Comparison of ENCODE assay signal across 1 cellular context in the genomic region with DNA sequence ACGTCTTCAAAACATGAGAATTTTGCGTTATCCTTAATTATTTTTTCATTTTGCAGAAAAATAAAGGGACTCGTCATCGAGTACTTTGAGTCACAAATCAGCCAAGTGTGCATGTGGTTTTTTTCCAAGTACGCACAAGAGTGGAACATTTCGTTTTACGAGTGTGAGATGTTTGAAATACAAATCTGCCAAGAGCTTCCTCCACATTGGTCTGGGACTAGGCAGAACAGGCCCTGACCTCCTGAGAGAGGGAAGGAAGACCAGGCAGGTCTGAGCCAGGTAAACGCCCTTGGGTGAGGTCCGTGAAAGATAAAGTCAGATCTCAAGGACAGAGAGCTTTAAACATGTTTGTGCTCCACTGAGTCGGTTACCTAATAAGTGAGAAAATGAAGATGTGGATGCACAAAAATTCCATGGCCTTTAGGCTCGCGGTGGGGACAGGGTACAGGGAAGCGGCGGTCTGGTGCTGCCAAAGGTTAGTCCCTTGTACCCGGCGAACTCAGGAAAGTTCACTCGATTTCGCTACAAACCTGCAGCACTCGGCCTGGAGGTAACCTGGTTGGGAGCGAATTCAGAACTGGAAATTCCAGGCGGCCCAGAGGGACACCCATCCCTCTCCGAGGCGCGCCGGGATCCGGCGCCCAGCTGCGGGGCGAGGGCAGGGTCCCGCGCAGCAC.
TF ChIP-seq lines count a peak whose summit lies in the region.

No MANE protein-coding gene starts in this region.

TF ChIP-seq in HepG2, 621 proteins besides CTCF, POLR2A, EP300 and RAD21 (continued from another document and continues in another):
- TF ChIP-seq DMTF1 (CRISPR knock-in tag; IDR thresholded peaks at IDR 0.05) (no peak), ZNF784 (CRISPR knock-in tag; IDR thresholded peaks at IDR 0.05; ENCODE audit: borderline replicate concordance) (no peak), ZNF451 (CRISPR knock-in tag; IDR thresholded peaks at IDR 0.05) (no peak), PHF5A (CRISPR knock-in tag; IDR thresholded peaks at IDR 0.05; ENCODE audit: low read depth, unreplicated experiment) (no peak), MTF2 (CRISPR knock-in tag; IDR thresholded peaks at IDR 0.05; ENCODE audit: borderline replicate concordance) (no peak), BCL6 (CRISPR knock-in tag; IDR thresholded peaks at IDR 0.05) (no peak), TARDBP (CRISPR knock-in tag; IDR thresholded peaks at IDR 0.05) (0 out of 2 replicates have a peak, but pooled peaks have one; percentile 17), NKX3-1 (CRISPR knock-in tag; IDR thresholded peaks at IDR 0.05) (0 out of 2 replicates have a peak, but pooled peaks have one; percentile 11), SKI (IDR thresholded peaks at IDR 0.05; ENCODE audit: partially characterized antibody) (no peak), SRSF1 (optimal IDR thresholded peaks at IDR 0.05; ENCODE audit: low read depth, low read length) (peak; percentile 39), ZNF652 (CRISPR knock-in tag; IDR thresholded peaks at IDR 0.05; ENCODE audit: borderline replicate concordance, low read depth) (no peak), ZFP37 (CRISPR knock-in tag; IDR thresholded peaks at IDR 0.05; ENCODE audit: borderline replicate concordance) (no peak), GABPB1 (CRISPR knock-in tag; IDR thresholded peaks at IDR 0.05) (no peak), ZNF124 (CRISPR knock-in tag; IDR thresholded peaks at IDR 0.05) (peak; percentile 57; the same call in 1 of the 2 replicates), ZNF331 (CRISPR knock-in tag; IDR thresholded peaks at IDR 0.05) (peak; percentile 62), ZNF598 (CRISPR knock-in tag; IDR thresholded peaks at IDR 0.05; ENCODE audit: borderline replicate concordance) (no peak), CSRNP2 (CRISPR knock-in tag; conservative IDR thresholded peaks at IDR 0.05; ENCODE audit: low read depth) (no peak), ZNF547 (CRISPR knock-in tag; IDR thresholded peaks at IDR 0.05) (no peak), ZNF318 (CRISPR knock-in tag; IDR thresholded peaks at IDR 0.05) (no peak)
- TF ChIP-seq, protein P1, sequence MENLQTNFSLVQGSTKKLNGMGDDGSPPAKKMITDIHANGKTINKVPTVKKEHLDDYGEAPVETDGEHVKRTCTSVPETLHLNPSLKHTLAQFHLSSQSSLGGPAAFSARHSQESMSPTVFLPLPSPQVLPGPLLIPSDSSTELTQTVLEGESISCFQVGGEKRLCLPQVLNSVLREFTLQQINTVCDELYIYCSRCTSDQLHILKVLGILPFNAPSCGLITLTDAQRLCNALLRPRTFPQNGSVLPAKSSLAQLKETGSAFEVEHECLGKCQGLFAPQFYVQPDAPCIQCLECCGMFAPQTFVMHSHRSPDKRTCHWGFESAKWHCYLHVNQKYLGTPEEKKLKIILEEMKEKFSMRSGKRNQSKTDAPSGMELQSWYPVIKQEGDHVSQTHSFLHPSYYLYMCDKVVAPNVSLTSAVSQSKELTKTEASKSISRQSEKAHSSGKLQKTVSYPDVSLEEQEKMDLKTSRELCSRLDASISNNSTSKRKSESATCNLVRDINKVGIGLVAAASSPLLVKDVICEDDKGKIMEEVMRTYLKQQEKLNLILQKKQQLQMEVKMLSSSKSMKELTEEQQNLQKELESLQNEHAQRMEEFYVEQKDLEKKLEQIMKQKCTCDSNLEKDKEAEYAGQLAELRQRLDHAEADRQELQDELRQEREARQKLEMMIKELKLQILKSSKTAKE (CRISPR knock-in tag; IDR thresholded peaks at IDR 0.05; ENCODE audit: borderline replicate concordance), result no peak
- TF ChIP-seq, protein P2, sequence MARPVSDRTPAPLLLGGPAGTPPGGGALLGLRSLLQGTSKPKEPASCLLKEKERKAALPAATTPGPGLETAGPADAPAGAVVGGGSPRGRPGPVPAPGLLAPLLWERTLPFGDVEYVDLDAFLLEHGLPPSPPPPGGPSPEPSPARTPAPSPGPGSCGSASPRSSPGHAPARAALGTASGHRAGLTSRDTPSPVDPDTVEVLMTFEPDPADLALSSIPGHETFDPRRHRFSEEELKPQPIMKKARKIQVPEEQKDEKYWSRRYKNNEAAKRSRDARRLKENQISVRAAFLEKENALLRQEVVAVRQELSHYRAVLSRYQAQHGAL (CRISPR knock-in tag; IDR thresholded peaks at IDR 0.05; ENCODE audit: not compliant biosample characterization), result no peak
- TF ChIP-seq, protein P3, sequence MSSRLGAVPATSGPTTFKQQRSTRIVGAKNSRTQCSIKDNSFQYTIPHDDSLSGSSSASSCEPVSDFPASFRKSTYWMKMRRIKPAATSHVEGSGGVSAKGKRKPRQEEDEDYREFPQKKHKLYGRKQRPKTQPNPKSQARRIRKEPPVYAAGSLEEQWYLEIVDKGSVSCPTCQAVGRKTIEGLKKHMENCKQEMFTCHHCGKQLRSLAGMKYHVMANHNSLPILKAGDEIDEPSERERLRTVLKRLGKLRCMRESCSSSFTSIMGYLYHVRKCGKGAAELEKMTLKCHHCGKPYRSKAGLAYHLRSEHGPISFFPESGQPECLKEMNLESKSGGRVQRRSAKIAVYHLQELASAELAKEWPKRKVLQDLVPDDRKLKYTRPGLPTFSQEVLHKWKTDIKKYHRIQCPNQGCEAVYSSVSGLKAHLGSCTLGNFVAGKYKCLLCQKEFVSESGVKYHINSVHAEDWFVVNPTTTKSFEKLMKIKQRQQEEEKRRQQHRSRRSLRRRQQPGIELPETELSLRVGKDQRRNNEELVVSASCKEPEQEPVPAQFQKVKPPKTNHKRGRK (CRISPR knock-in tag; IDR thresholded peaks at IDR 0.05), result no peak
- TF ChIP-seq, protein P4, sequence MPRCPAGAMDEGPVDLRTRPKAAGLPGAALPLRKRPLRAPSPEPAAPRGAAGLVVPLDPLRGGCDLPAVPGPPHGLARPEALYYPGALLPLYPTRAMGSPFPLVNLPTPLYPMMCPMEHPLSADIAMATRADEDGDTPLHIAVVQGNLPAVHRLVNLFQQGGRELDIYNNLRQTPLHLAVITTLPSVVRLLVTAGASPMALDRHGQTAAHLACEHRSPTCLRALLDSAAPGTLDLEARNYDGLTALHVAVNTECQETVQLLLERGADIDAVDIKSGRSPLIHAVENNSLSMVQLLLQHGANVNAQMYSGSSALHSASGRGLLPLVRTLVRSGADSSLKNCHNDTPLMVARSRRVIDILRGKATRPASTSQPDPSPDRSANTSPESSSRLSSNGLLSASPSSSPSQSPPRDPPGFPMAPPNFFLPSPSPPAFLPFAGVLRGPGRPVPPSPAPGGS (CRISPR knock-in tag; IDR thresholded peaks at IDR 0.05), result no peak
